In genomic region chr1:15761729-15762128, GRCh38 we compare ENCODE assay signal across 15 cellular contexts. TPM values are rescaled to one million over a fixed set of nuclear protein-coding genes. Genes with fewer than 3 reads are reported as not detected.
DNase-seq lines count a peak whose midpoint lies in the region; ATAC-seq, FAIRE-seq and TF ChIP-seq lines count a peak whose summit lies in the region.
"Had no signal": no experiment of that assay in that cellular context is flagged by ENCODE, and none has a peak within 500 bp of the region (broad histone marks: within the 10 kb centered on the region; RNA-seq: fewer than 3 reads in every experiment).

No MANE protein-coding gene starts in this region.

- CTCF ChIA-PET in WTC11 (lab: Charles Lee), result interaction anchor here (0.7 to 4.7 kb wide), 4 partner anchors 20 to 860 kb away, joined by 3 to 20 read pairs (median 5); no protein-coding TSS in a partner anchor
- CTCF ChIA-PET in activated naive CD4-positive, alpha-beta T cell treated with anti-CD3 and anti-CD28 coated beads for 36 hours (lab: Charles Lee), result interaction anchor here (0.9 kb wide), 1 partner anchor 311 kb away, joined by 3 read pairs; the partner anchor contains the start of gene FAM131C

- peak overlapping the region; percentile 98 for H3K4me2 ChIP-seq in GM23338

- H3K4me3 Mint-ChIP-seq in GM23338 (peak overlapping the region; percentile 6; the same call in 1 of the 3 replicates), WTC11 (no peak overlapping the region), progenitor cell of endocrine pancreas (ENCODE audit: low read depth) (peak overlapping the region; percentile 91)
- H3K4me3 Mint-ChIP-seq in activated naive CD4-positive, alpha-beta T cell treated with anti-CD3 and anti-CD28 coated beads for 36 hours, result no peak overlapping the region

- peak overlapping the region; percentile 47; the same call in 1 of the 2 replicates for H3K27ac ChIP-seq in GM23338 (ENCODE audit: low read depth)
- no peak overlapping the region for H3K27ac ChIP-seq in small intestine (ENCODE audit: low read depth in 1 of 2, low read length in 1 of 2)
- H3K27ac ChIP-seq: pancreas had no signal

- H3K36me3 ChIP-seq in GM23338 (ENCODE audit: insufficient read depth) (peaks cover 12% of the 10 kb centered on the region), small intestine (ENCODE audit: control insufficient read depth in 2 of 2, insufficient read depth in 2 of 2, low read length in 2 of 2) (peaks cover 0 to 6% of the 10 kb centered on the region in 2 donors)
- H3K36me3 ChIP-seq: pancreas had no signal

- DNase-seq in GM23338 (ENCODE audit: low spot score) (no peak), WTC11 (ENCODE audit: low spot score) (no peak), left cardiac atrium (no peak), progenitor cell of endocrine pancreas (ENCODE audit: low spot score, unreplicated experiment) (no peak), small intestine (no peak)
- DNase-seq in activated naive CD4-positive, alpha-beta T cell treated with anti-CD3 and anti-CD28 coated beads for 36 hours, result no peak
- DNase-seq: activated CD4-positive, CD25-positive, alpha-beta regulatory T cell; KBM-7; midbrain; NCI-H1436; NCI-H345; pancreas had no signal

- H3K4me1 Mint-ChIP-seq in GM23338 (peaks cover 39% of the 10 kb centered on the region), WTC11 (peaks cover 38% of the 10 kb centered on the region), progenitor cell of endocrine pancreas (ENCODE audit: low read depth) (peaks cover 36% of the 10 kb centered on the region)
- H3K4me1 Mint-ChIP-seq in activated naive CD4-positive, alpha-beta T cell treated with anti-CD3 and anti-CD28 coated beads for 36 hours (ENCODE audit: low read depth), result peaks cover 9% of the 10 kb centered on the region

- H3K4me1 ChIP-seq in GM23338 (ENCODE audit: insufficient read depth) (peaks cover 31% of the 10 kb centered on the region), small intestine (ENCODE audit: control insufficient read depth in 2 of 2, insufficient read depth in 1 of 2, low read depth in 1 of 2, low read length in 1 of 2) (peaks cover 4 to 5% of the 10 kb centered on the region in 2 donors)

- H3F3A ChIP-seq in GM23338 (replicated peaks; ENCODE audit: low read depth), result peaks cover 23% of the 10 kb centered on the region

- 0 out of 2 replicates have a peak overlapping the region, but pooled peaks have one; percentile 92 for H3K4me3 ChIP-seq in GM23338
- H3K4me3 ChIP-seq in small intestine (ENCODE audit: low read depth in 1 of 2, low read length in 2 of 2), result no peak overlapping the region
- H3K4me3 ChIP-seq: pancreas had no signal

- ATAC-seq in GM23338, result no peak
- ATAC-seq in WTC11, result no peak
- ATAC-seq in left cardiac atrium, result peak; percentile 9 to 27
- no peak for ATAC-seq in GM19455 (IDR thresholded peaks at IDR 0.05; ENCODE audit: unreplicated experiment)
- no peak for ATAC-seq in HG03135 (IDR thresholded peaks at IDR 0.05; ENCODE audit: unreplicated experiment)
- ATAC-seq: pancreas had no signal

- H3K9me3 ChIP-seq in small intestine (ENCODE audit: control insufficient read depth, low read depth), result no peaks in the 10 kb centered on the region
- H3K9me3 ChIP-seq: pancreas had no signal

- no peaks in the 10 kb centered on the region for H3K9me2 ChIP-seq in GM23338 (ENCODE audit: insufficient read depth)

- H3K36me3 Mint-ChIP-seq in GM23338 (ENCODE audit: low read depth) (peaks cover 48% of the 10 kb centered on the region), WTC11 (peaks cover 27% of the 10 kb centered on the region), progenitor cell of endocrine pancreas (ENCODE audit: insufficient read depth) (peaks cover 17% of the 10 kb centered on the region)
- H3K36me3 Mint-ChIP-seq in activated naive CD4-positive, alpha-beta T cell treated with anti-CD3 and anti-CD28 coated beads for 36 hours (ENCODE audit: low read depth), result no peaks in the 10 kb centered on the region

- no peaks in the 10 kb centered on the region for H3K27me3 ChIP-seq in GM23338 (ENCODE audit: insufficient read depth)
- H3K27me3 ChIP-seq in small intestine (ENCODE audit: control insufficient read depth in 2 of 2, insufficient read depth in 2 of 2, low read length in 2 of 2), result no peaks in the 10 kb centered on the region
- H3K27me3 ChIP-seq: pancreas had no signal

- 37 to 44% (median 40%) methylated on average over 4 of the region's 4 CpGs for WGBS in small intestine, 3 donors

- H3K27ac Mint-ChIP-seq in GM23338 (no peak overlapping the region), WTC11 (peak overlapping the region; percentile 71; the same call in 1 of the 2 replicates), progenitor cell of endocrine pancreas (no peak overlapping the region)
- H3K27ac Mint-ChIP-seq in activated naive CD4-positive, alpha-beta T cell treated with anti-CD3 and anti-CD28 coated beads for 36 hours, result no peak overlapping the region

- POLR2A ChIA-PET in WTC11 (lab: Charles Lee), result interaction anchor here (0.6 to 0.7 kb wide), 2 partner anchors 75 to 146 kb away, joined by 3 to 4 read pairs; no protein-coding TSS in a partner anchor

- H3K9me3 Mint-ChIP-seq in GM23338 (no peaks in the 10 kb centered on the region; the same call in 2 of the 3 replicates), WTC11 (no peaks in the 10 kb centered on the region), progenitor cell of endocrine pancreas (ENCODE audit: low read depth) (no peaks in the 10 kb centered on the region)
- H3K9me3 Mint-ChIP-seq in activated naive CD4-positive, alpha-beta T cell treated with anti-CD3 and anti-CD28 coated beads for 36 hours, result no peaks in the 10 kb centered on the region

- TF ChIP-seq CTCF in GM23338 (conservative IDR thresholded peaks at IDR 0.05; ENCODE audit: low read depth in 2 of 2), result no peak
- no peak for TF ChIP-seq CTCF in WTC11 (IDR thresholded peaks at IDR 0.05)
- TF ChIP-seq CTCF in progenitor cell of endocrine pancreas (IDR thresholded peaks at IDR 0.05; ENCODE audit: unreplicated experiment), result no peak

- H3K79me2 ChIP-seq in GM23338 (replicated peaks; ENCODE audit: insufficient read depth), result peaks cover 59% of the 10 kb centered on the region

- FAIRE-seq in small intestine (lab: Jason Lieb, UNC), result no peak
- FAIRE-seq: pancreas had no signal

- peaks cover 34% of the 10 kb centered on the region for H4K20me1 ChIP-seq in GM23338 (replicated peaks; ENCODE audit: insufficient read depth)

- H3K27me3 Mint-ChIP-seq in GM23338 (ENCODE audit: insufficient read depth, low read depth, poor library complexity) (peaks cover 29% of the 10 kb centered on the region), WTC11 (ENCODE audit: low read depth) (no peaks in the 10 kb centered on the region), progenitor cell of endocrine pancreas (no peaks in the 10 kb centered on the region)
- H3K27me3 Mint-ChIP-seq in activated naive CD4-positive, alpha-beta T cell treated with anti-CD3 and anti-CD28 coated beads for 36 hours (ENCODE audit: low read depth), result peaks cover 24% of the 10 kb centered on the region

- H2AFZ ChIP-seq in GM23338, result no peak overlapping the region

- intact Hi-C loops in left cardiac atrium (cut with DNase I), result no loop called here
- intact Hi-C loops in activated naive CD4-positive, alpha-beta T cell treated with anti-CD3 and anti-CD28 coated beads for 36 hours (cut with micrococcal nuclease), result no loop called here

TF ChIP-seq in GM23338, 12 proteins besides CTCF, POLR2A, EP300 and RAD21 (continues in another document):
- TF ChIP-seq EZH2 (IDR thresholded peaks at IDR 0.05; ENCODE audit: low read depth, unreplicated experiment), result no peak
- no peak for TF ChIP-seq STAT1 (IDR thresholded peaks at IDR 0.05; ENCODE audit: unreplicated experiment)
- TF ChIP-seq EZH2phosphoT487 (IDR thresholded peaks at IDR 0.05; ENCODE audit: unreplicated experiment), result no peak
- TF ChIP-seq POLR2AphosphoS5 (IDR thresholded peaks at IDR 0.05; ENCODE audit: low read depth), result no peak
- TF ChIP-seq CREB1 (CRISPR knock-in tag; IDR thresholded peaks at IDR 0.05; ENCODE audit: low read depth), result no peak

TF ChIP-seq in WTC11, 78 proteins besides CTCF, POLR2A, EP300 and RAD21 (continues in another document):
- no peak for TF ChIP-seq EMX1 (CRISPR knock-in tag; IDR thresholded peaks at IDR 0.05)

RNA-seq across cellular contexts. Expression of gene FBLIM1, which starts 3.1 kb away (rescaled TPM):
- total RNA-seq in GM23338 (2014; rRNA removed; shearing (Covaris generic)), result 69.1 and 81.7 TPM in 2 replicates
- polyA plus RNA-seq in GM23338 (2016; fragmentation: Nextera tagmentation; extraction: Ambion mirVana) (40.2 and 41.7 TPM in 2 replicates), small intestine (100 to 1,000 TPM in 2 of 3 donors, 10 to 100 TPM in 1; 76.2 to 371 (median 218) TPM)
- total RNA-seq in WTC11 (2021) (70.9 to 78.3 TPM (median 76.6 TPM) in 3 replicates), left cardiac atrium (10 to 100 TPM; 75.1 to 82.8 TPM), progenitor cell of endocrine pancreas (101 and 105 TPM in 2 replicates)
- total RNA-seq in activated naive CD4-positive, alpha-beta T cell treated with anti-CD3 and anti-CD28 coated beads for 36 hours, result not detected

RNA-seq across cellular contexts. Expression of gene TMEM82, which starts 19.4 kb away (rescaled TPM):
- total RNA-seq in GM23338 (2014; rRNA removed; shearing (Covaris generic)), result not detected in 2 replicates
- 0.42 TPM in 1 of 2 replicates, not detected in the other for polyA plus RNA-seq in GM23338 (2016; fragmentation: Nextera tagmentation; extraction: Ambion mirVana)
- total RNA-seq in WTC11 (2021), result 0.48 to 1.4 TPM (median 0.94 TPM) in 3 replicates
- not detected for total RNA-seq in left cardiac atrium
- 0.44 and 1.4 TPM in 2 replicates for total RNA-seq in progenitor cell of endocrine pancreas
- polyA plus RNA-seq in small intestine, result 10 to 100 TPM; 27.0 to 61.3 (median 45.9) TPM
- total RNA-seq in activated naive CD4-positive, alpha-beta T cell treated with anti-CD3 and anti-CD28 coated beads for 36 hours, result not detected
- total RNA-seq: pancreas, subcutaneous adipose tissue had no signal
- polyA plus RNA-seq: pancreas had no signal

RNA-seq across cellular contexts. Expression of gene SLC25A34, which starts 25.7 kb away (rescaled TPM):
- 0.27 and 3.5 TPM in 2 replicates for total RNA-seq in GM23338 (2014; rRNA removed; shearing (Covaris generic))
- polyA plus RNA-seq in GM23338 (2016; fragmentation: Nextera tagmentation; extraction: Ambion mirVana) (0.11 and 0.16 TPM in 2 replicates), small intestine (10 to 100 TPM; 10.4 to 51.2 (median 39.2) TPM)
- total RNA-seq in WTC11 (2021) (0.82 to 2.0 TPM (median 1.1 TPM) in 3 replicates), left cardiac atrium (1 to 10 TPM; 5.4 to 7.3 TPM), progenitor cell of endocrine pancreas (5.5 and 6.0 TPM in 2 replicates)
- total RNA-seq in activated naive CD4-positive, alpha-beta T cell treated with anti-CD3 and anti-CD28 coated beads for 36 hours, result under 1 TPM; 0.43 to 0.74 TPM

RNA-seq across cellular contexts. Expression of gene UQCRHL, which starts 45.7 kb away (rescaled TPM):
- total RNA-seq in GM23338 (2014; rRNA removed; shearing (Covaris generic)), result 2.3 and 3.9 TPM in 2 replicates
- 3.0 and 3.6 TPM in 2 replicates for polyA plus RNA-seq in GM23338 (2016; fragmentation: Nextera tagmentation; extraction: Ambion mirVana)
- total RNA-seq in WTC11 (2021), result 2.6 to 3.8 TPM (median 2.7 TPM) in 3 replicates
- 1 to 10 TPM; 3.9 to 4.0 TPM for total RNA-seq in left cardiac atrium
- total RNA-seq in progenitor cell of endocrine pancreas, result 2.4 and 3.5 TPM in 2 replicates
- 1 to 10 TPM; 2.7 to 4.7 (median 3.8) TPM for polyA plus RNA-seq in small intestine
- total RNA-seq in activated naive CD4-positive, alpha-beta T cell treated with anti-CD3 and anti-CD28 coated beads for 36 hours, result 1 to 10 TPM; 1.7 to 1.9 TPM

Comparison
In these comparisons a context has a peak if more than half of its experiments do, and no peak if none do; other contexts are left out.
1. ATAC-seq: peak in left cardiac atrium (2 of 2); none in GM23338 (single experiment), WTC11 (single experiment), GM19455 (single experiment) and HG03135 (single experiment).
2. H3K4me3 Mint-ChIP-seq: peak in GM23338 (single experiment) and progenitor cell of endocrine pancreas (single experiment); none in WTC11 (single experiment) and activated naive CD4-positive, alpha-beta T cell treated with anti-CD3 and anti-CD28 coated beads for 36 hours (single experiment).
3. RNA of gene FBLIM1, which starts 3.1 kb away (total RNA-seq): 101 to 105 TPM in progenitor cell of endocrine pancreas, 75.1 to 82.8 TPM in left cardiac atrium, 69.1 to 81.7 TPM in GM23338 and 70.9 to 78.3 TPM in WTC11; not detected in activated naive CD4-positive, alpha-beta T cell treated with anti-CD3 and anti-CD28 coated beads for 36 hours; every median in the first group is over 10 times any median in the second.